ENCODE assay signal across 11 cellular contexts in the genomic region with DNA sequence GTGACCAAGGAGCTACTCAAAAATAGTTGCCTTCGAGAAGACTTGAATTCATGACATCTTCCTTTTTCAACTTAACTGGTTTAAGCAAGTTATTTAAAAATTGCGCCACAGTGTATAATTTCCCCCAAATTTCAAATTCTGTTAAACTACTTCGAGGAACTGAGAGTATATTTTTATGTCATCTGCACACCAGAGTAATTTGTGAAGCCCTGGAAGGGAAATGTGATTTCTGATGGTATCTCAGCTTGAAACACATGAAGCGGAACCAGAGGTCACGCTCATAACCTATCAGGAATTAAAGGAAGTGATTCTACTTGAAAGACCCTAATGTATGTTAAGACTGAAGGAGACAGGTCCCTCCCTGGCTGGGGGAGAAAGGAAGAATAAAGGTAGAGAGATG. TPM values are rescaled to one million over a fixed set of nuclear protein-coding genes. Genes with fewer than 3 reads are reported as not detected.
DNase-seq lines count a peak whose midpoint lies in the region; ATAC-seq, FAIRE-seq and TF ChIP-seq lines count a peak whose summit lies in the region.
"Had no signal": no experiment of that assay in that cellular context is flagged by ENCODE, and none has a peak within 500 bp of the region (broad histone marks: within the 10 kb centered on the region; RNA-seq: fewer than 3 reads in every experiment).

No MANE protein-coding gene starts in this region.

- no peak overlapping the region for H3K4me2 ChIP-seq in GM12878 (ENCODE audit: control insufficient read depth, insufficient read depth)

- no peaks in the 10 kb centered on the region for H4K20me1 ChIP-seq in GM12878 (ENCODE audit: control insufficient read depth, insufficient read depth)

- ATAC-seq in GM19467 (IDR thresholded peaks at IDR 0.05; ENCODE audit: unreplicated experiment) (peak; percentile 50), HG03108 (IDR thresholded peaks at IDR 0.05; ENCODE audit: unreplicated experiment) (peak; percentile 65), GM12878 (peak; percentile 78)
- ATAC-seq: WTC11 had no signal

- TF ChIP-seq CTCF in GM12865 (IDR thresholded peaks at IDR 0.05; ENCODE audit: insufficient read depth, low read depth, low read length, missing control alignments) (no peak), GM12878 (IDR thresholded peaks at IDR 0.05 in 2 of 3, conservative IDR thresholded peaks at IDR 0.05 in 1 of 3; ENCODE audit: control insufficient read depth in 2 of 3, extremely low read depth in 1 of 3, insufficient read depth in 1 of 3, low read depth in 3 of 3, low read length in 3 of 3) (no peak), RWPE1 (conservative IDR thresholded peaks at IDR 0.05; ENCODE audit: low read depth) (no peak), thyroid gland (IDR thresholded peaks at IDR 0.05) (no peak)

- intact Hi-C loops in GM12878 (cut with micrococcal nuclease; ENCODE audit: unreplicated experiment), result loop anchor here (1.0 kb wide), 1 partner anchor 34 kb away; a partner anchor contains a TSS
- intact Hi-C loops in thyroid gland (cut with DNase I), result no loop called here

- RAD21 ChIA-PET in GM12878 (lab: Charles Lee; ENCODE audit: unreplicated experiment), result interaction anchor here (1.3 to 10.0 kb wide), 4 partner anchors 22 to 39 kb away, joined by 3 to 182 read pairs (median 66); no protein-coding TSS in a partner anchor

- DNase-seq in GM12865 (ENCODE audit: low read depth), result peak; percentile 69
- peak; percentile 40 for DNase-seq in GM12878 (ENCODE audit: low read depth, low spot score)
- no peak for DNase-seq in H7
- DNase-seq in RWPE1 (ENCODE audit: low spot score), result no peak
- DNase-seq in thyroid gland, result no peak
- no peak for DNase-seq in NCI-H345 treated with DMSO at 0.1 percent for 48 hours (lab: John Stamatoyannopoulos, UW; ENCODE audit: unreplicated experiment)
- DNase-seq: CD4-positive, alpha-beta T cell; psoas muscle had no signal

- no TSS peak for BruUV-seq in GM12878 (replicated peaks; lab: Mats Ljungman, UMichigan)

- H3K4me3 ChIP-seq in GM12865 (ENCODE audit: low read depth, low read length) (no peak overlapping the region), GM12878 (no peak overlapping the region), H7 (ENCODE audit: insufficient read depth, low read depth, low read length) (no peak overlapping the region), thyroid gland (replicated peaks in 1 of 3) (no peak overlapping the region)
- H3K4me3 ChIP-seq: psoas muscle had no signal

- TF ChIP-seq POLR2A in GM12878 (IDR thresholded peaks at IDR 0.05; ENCODE audit: low read depth, low read length) (no peak), thyroid gland (IDR thresholded peaks at IDR 0.05) (no peak)

- no peaks in the 10 kb centered on the region for H3K9me3 ChIP-seq in GM12878 (replicated peaks; ENCODE audit: control insufficient read depth, insufficient read depth, low read length)
- no peaks in the 10 kb centered on the region for H3K9me3 ChIP-seq in thyroid gland
- H3K9me3 ChIP-seq: psoas muscle had no signal

- 30% methylated on average over 5 of the region's 5 CpGs for WGBS in GM12878 (ENCODE audit: insufficient coverage, insufficient replicate concordance, low lambda C conversion rate, missing lambda C conversion rate)
- 70 to 72% methylated on average over 5 of the region's 5 CpGs for WGBS in thyroid gland, 2 donors

- peak; percentile 71 for FAIRE-seq in GM12878 (lab: Jason Lieb, UNC)

- no peaks in the 10 kb centered on the region for H3K79me2 ChIP-seq in GM12878 (ENCODE audit: control insufficient read depth, insufficient read depth, low read length)

- POLR2A ChIA-PET in GM12878 (lab: Charles Lee), result interaction anchor here (0.9 to 2.4 kb wide), 8 partner anchors 9 to 88 kb away, joined by 3 to 7 read pairs (median 6); no protein-coding TSS in a partner anchor
- POLR2A ChIA-PET in RWPE1 (lab: Yijun Ruan, JAX; ENCODE audit: low non-redundant PET), result no interaction called here

- CTCF ChIA-PET in GM12878 (lab: Yijun Ruan, JAX) (interaction anchor here (1.1 to 2.6 kb wide), 8 partner anchors 12 to 101 kb away, joined by 3 to 8 read pairs (median 4); no protein-coding TSS in a partner anchor), RWPE1 (lab: Yijun Ruan, JAX) (interaction anchor here (0.8 to 1.2 kb wide), 2 partner anchors 104 to 363 kb away, joined by 3 read pairs; no protein-coding TSS in a partner anchor)

- TF ChIP-seq RAD21 in GM12878 (IDR thresholded peaks at IDR 0.05; ENCODE audit: insufficient read depth, low read depth, low read length), result 0 out of 2 replicates have a peak, but pooled peaks have one; percentile 6

- H3K4me1 ChIP-seq in GM12878 (ENCODE audit: control insufficient read depth, insufficient read depth, low read length) (peaks cover 8% of the 10 kb centered on the region), thyroid gland (peaks cover 4 to 6% of the 10 kb centered on the region in 2 donors)

- TF ChIP-seq EP300 in GM12878 (IDR thresholded peaks at IDR 0.05; ENCODE audit: borderline replicate concordance in 1 of 2, control insufficient read depth in 1 of 2, low read depth in 2 of 2, low read length in 2 of 2), result peak; percentile 78 to 87; a peak in 2 of 4 replicates

- no peaks in the 10 kb centered on the region for H3K27me3 ChIP-seq in GM12878 (replicated peaks in 1 of 2; ENCODE audit: control insufficient read depth in 2 of 2, insufficient read depth in 2 of 2, low read length in 1 of 2)
- H3K27me3 ChIP-seq in H7 (ENCODE audit: control insufficient read depth, insufficient read depth, low read length), result no peaks in the 10 kb centered on the region
- no peaks in the 10 kb centered on the region for H3K27me3 ChIP-seq in thyroid gland

- in situ Hi-C loops in GM12878 (cut with MboI), result no loop called here

- no peak overlapping the region for H2AFZ ChIP-seq in GM12878 (ENCODE audit: control insufficient read depth, low read depth, low read length)

- SMC1A ChIA-PET in GM12878 (lab: Charles Lee; ENCODE audit: uncharacterized antibody, unreplicated experiment), result interaction anchor here (0.6 to 25.6 kb wide), 9 partner anchors 8 to 90 kb away, joined by 3 to 961 read pairs (median 82); a partner anchor contains a TSS

- no peaks in the 10 kb centered on the region for H3K36me3 ChIP-seq in GM12878 (ENCODE audit: control insufficient read depth in 2 of 2, insufficient read depth in 2 of 2, low read length in 1 of 2)
- H3K36me3 ChIP-seq in H7 (replicated peaks; ENCODE audit: control insufficient read depth, insufficient read depth, low read length), result no peaks in the 10 kb centered on the region
- no peaks in the 10 kb centered on the region for H3K36me3 ChIP-seq in thyroid gland

- H3K9ac ChIP-seq in GM12878 (ENCODE audit: control insufficient read depth, insufficient read depth, low read length), result no peak overlapping the region

- no peak overlapping the region for H3K27ac ChIP-seq in GM12878 (ENCODE audit: control insufficient read depth, insufficient read depth)
- no peak overlapping the region for H3K27ac ChIP-seq in RWPE1
- H3K27ac ChIP-seq in thyroid gland, result no peak overlapping the region
- H3K27ac ChIP-seq: psoas muscle had no signal

TF ChIP-seq in GM12878, 131 proteins besides CTCF, POLR2A, EP300 and RAD21 (continues in another document):
- TF ChIP-seq HDAC2 (IDR thresholded peaks at IDR 0.05) (no peak), CHD1 (IDR thresholded peaks at IDR 0.05; ENCODE audit: low read depth, low read length) (no peak), YY1 (IDR thresholded peaks at IDR 0.05; ENCODE audit: low read depth, low read length) (no peak), HDAC6 (IDR thresholded peaks at IDR 0.05; ENCODE audit: unreplicated experiment) (no peak)

RNA-seq across cellular contexts. Expression of a gene that starts 33.9 kb away (rescaled TPM):
- 304 and 337 TPM in 2 replicates for total RNA-seq in GM12878 (2013; cell fraction: nucleolus; rRNA removed)
- total RNA-seq in GM12878 (2014; rRNA removed), result 91.0 and 119 TPM in 2 replicates
- total RNA-seq in GM12878 (2014; rRNA removed; fragmentation: Illumina TruSeq; extraction: Trizol), result 136 and 141 TPM in 2 replicates
- 102 and 105 TPM in 2 replicates for total RNA-seq in GM12878 (2021)
- 95.7 TPM for polyA plus RNA-seq in GM12878 (2011; ENCODE audit: low read depth)
- 387 and 495 TPM in 2 replicates for polyA plus RNA-seq in GM12878 (2011; rRNA removed)
- 119 and 126 TPM in 2 replicates for polyA plus RNA-seq in GM12878 (2011; cell fraction: cytosol; rRNA removed)
- polyA plus RNA-seq in GM12878 (2011; cell fraction: nucleus; rRNA removed), result 126 and 130 TPM in 2 replicates
- 95.1 and 139 TPM in 2 replicates for polyA plus RNA-seq in GM12878 (2012)
- polyA plus RNA-seq in GM12878 (2014; fragmentation: Illumina TruSeq; extraction: Trizol), result 155 and 196 TPM in 2 replicates
- polyA plus RNA-seq in GM12878 (2014; fragmentation: Nextera tagmentation; extraction: Ambion mirVana), result 100 to 1,000 TPM; 102 to 134 TPM
- 79.7 and 93.1 TPM in 2 replicates for polyA plus RNA-seq in GM12878 (2014; rRNA removed)
- 100 to 1,000 TPM; 171 to 187 TPM for polyA plus RNA-seq in GM12878 (2016; fragmentation: Nextera tagmentation; extraction: Ambion mirVana)
- 158 and 297 TPM in 2 replicates for polyA minus RNA-seq in GM12878 (2011; rRNA and poly(A)+ RNA removed)
- 46.1 and 75.2 TPM in 2 replicates for polyA minus RNA-seq in GM12878 (2011; cell fraction: cytosol; rRNA and poly(A)+ RNA removed)
- polyA minus RNA-seq in GM12878 (2011; cell fraction: nucleus; rRNA and poly(A)+ RNA removed), result 43.8 and 61.5 TPM in 2 replicates
- total RNA-seq in H7 (2014; rRNA removed; shearing (Covaris generic)), result 79.5 and 108 TPM in 2 replicates
- total RNA-seq in thyroid gland, result 10 to 100 TPM; 69.6 to 94.4 (median 75.9) TPM

Comparison
In these comparisons a context has a peak if more than half of its experiments do, and no peak if none do; other contexts are left out.
1. DNase-seq: peak in GM12865 (single experiment) and GM12878 (single experiment); none in H7 (single experiment), RWPE1 (single experiment), thyroid gland (0 of 2) and NCI-H345 treated with DMSO at 0.1 percent for 48 hours (single experiment).
2. Peak in every context shown above with its lines, with median percentiles within 50 percentile points of each other: ATAC-seq.